22 cellular contexts compared by ENCODE assay signal in genomic region chr12:2805146-2805525, GRCh38. TPM values are rescaled to one million over a fixed set of nuclear protein-coding genes. Genes with fewer than 3 reads are reported as not detected.
DNase-seq lines count a peak whose midpoint lies in the region; ATAC-seq and TF ChIP-seq lines count a peak whose summit lies in the region.
"Had no signal": no experiment of that assay in that cellular context is flagged by ENCODE, and none has a peak within 500 bp of the region (broad histone marks: within the 10 kb centered on the region; RNA-seq: fewer than 3 reads in every experiment).

No MANE protein-coding gene starts in this region.

- H3K4me2 ChIP-seq in OCI-LY3 (ENCODE audit: low read length), result no peak overlapping the region

- H3K9me3 Mint-ChIP-seq in activated T-cell treated with anti-CD3 and anti-CD28 coated beads, Interleukin-2, amount 50 U/mL, for 24 hours, result no peaks in the 10 kb centered on the region
- H3K9me3 Mint-ChIP-seq in stimulated activated memory B cell treated with anti-CD40 and anti-IgM and Interleukin-4, amounts not matched to agents 10 μg/mL and 1 μg/mL and 100 μg/mL, for 72 hours, result no peaks in the 10 kb centered on the region
- H3K9me3 Mint-ChIP-seq in CD8-positive, alpha-beta memory T cell, result no peaks in the 10 kb centered on the region
- H3K9me3 Mint-ChIP-seq: naive B cell had no signal

- no peak for TF ChIP-seq CTCF in OCI-LY3 (IDR thresholded peaks at IDR 0.05; ENCODE audit: low read depth, low read length)
- no peak for TF ChIP-seq CTCF in fibroblast of the aortic adventitia (IDR thresholded peaks at IDR 0.05; ENCODE audit: insufficient read depth, low read length)

- H3K9ac ChIP-seq in OCI-LY3 (ENCODE audit: low read length), result no peak overlapping the region

- H3K4me3 Mint-ChIP-seq in activated T-cell treated with anti-CD3 and anti-CD28 coated beads, Interleukin-2, amount 50 U/mL, for 24 hours, result no peak overlapping the region
- H3K4me3 Mint-ChIP-seq in stimulated activated memory B cell treated with anti-CD40 and anti-IgM and Interleukin-4, amounts not matched to agents 10 μg/mL and 1 μg/mL and 100 μg/mL, for 72 hours, result no peak overlapping the region
- H3K4me3 Mint-ChIP-seq in CD8-positive, alpha-beta memory T cell, result no peak overlapping the region

- no peak for ATAC-seq in stimulated activated memory B cell treated with anti-CD40 and anti-IgM and Interleukin-4, amounts not matched to agents 10 μg/mL and 1 μg/mL and 100 μg/mL, for 72 hours

- peak overlapping the region; percentile 63 for H3K27ac Mint-ChIP-seq in activated T-cell treated with anti-CD3 and anti-CD28 coated beads, Interleukin-2, amount 50 U/mL, for 24 hours
- H3K27ac Mint-ChIP-seq in stimulated activated memory B cell treated with anti-CD40 and anti-IgM and Interleukin-4, amounts not matched to agents 10 μg/mL and 1 μg/mL and 100 μg/mL, for 72 hours, result peak overlapping the region; percentile 70
- peak overlapping the region in 1 of 8 donors; percentile 21 for H3K27ac Mint-ChIP-seq in CD8-positive, alpha-beta memory T cell

- H3K27me3 Mint-ChIP-seq in activated T-cell treated with anti-CD3 and anti-CD28 coated beads, Interleukin-2, amount 50 U/mL, for 24 hours, result no peaks in the 10 kb centered on the region
- H3K27me3 Mint-ChIP-seq in stimulated activated memory B cell treated with anti-CD40 and anti-IgM and Interleukin-4, amounts not matched to agents 10 μg/mL and 1 μg/mL and 100 μg/mL, for 72 hours, result no peaks in the 10 kb centered on the region
- H3K27me3 Mint-ChIP-seq in CD8-positive, alpha-beta memory T cell, result no peaks in the 10 kb centered on the region
- H3K27me3 Mint-ChIP-seq: naive B cell had no signal

- no peak overlapping the region for H2AFZ ChIP-seq in OCI-LY3 (ENCODE audit: low read depth, low read length)

- H3K27ac ChIP-seq in OCI-LY3 (ENCODE audit: low read length), result peak overlapping the region; percentile 49; the same call in 1 of the 2 replicates
- H3K27ac ChIP-seq in CD8-positive, alpha-beta memory T cell (ENCODE audit: low read depth, low read length), result no peak overlapping the region
- H3K27ac ChIP-seq: SJCRH30, WERI-Rb-1 had no signal

- H3K36me3 Mint-ChIP-seq in activated T-cell treated with anti-CD3 and anti-CD28 coated beads, Interleukin-2, amount 50 U/mL, for 24 hours (ENCODE audit: low read depth), result peaks cover 76% of the 10 kb centered on the region
- H3K36me3 Mint-ChIP-seq in stimulated activated memory B cell treated with anti-CD40 and anti-IgM and Interleukin-4, amounts not matched to agents 10 μg/mL and 1 μg/mL and 100 μg/mL, for 72 hours, result peaks cover 50% of the 10 kb centered on the region
- peaks cover 0 to 62% (median 14%) of the 10 kb centered on the region in 3 donors for H3K36me3 Mint-ChIP-seq in CD8-positive, alpha-beta memory T cell

- no peaks in the 10 kb centered on the region for H4K20me1 ChIP-seq in OCI-LY3 (ENCODE audit: insufficient read depth, low read length)

- H3K79me2 ChIP-seq in OCI-LY3 (ENCODE audit: low read length), result no peaks in the 10 kb centered on the region

- peaks cover 21% of the 10 kb centered on the region for H3K4me1 ChIP-seq in OCI-LY3 (ENCODE audit: low read length)
- no peaks in the 10 kb centered on the region for H3K4me1 ChIP-seq in CD8-positive, alpha-beta memory T cell (ENCODE audit: insufficient read depth, low read length)
- H3K4me1 ChIP-seq: SJCRH30 had no signal

- POLR2A ChIA-PET in CD8-positive, alpha-beta memory T cell (lab: Charles Lee), result no interaction called here

- CTCF ChIA-PET in CD8-positive, alpha-beta memory T cell (lab: Charles Lee), result interaction anchor here (1.0 kb wide), 1 partner anchor 13 kb away, joined by 3 read pairs; no protein-coding TSS in a partner anchor

- H3K4me3 ChIP-seq in OCI-LY3 (ENCODE audit: low read length) (no peak overlapping the region), fibroblast of the aortic adventitia (ENCODE audit: low read depth, low read length) (no peak overlapping the region)
- H3K4me3 ChIP-seq in CD8-positive, alpha-beta memory T cell (ENCODE audit: low read length), result no peak overlapping the region
- H3K4me3 ChIP-seq: sigmoid colon, SJCRH30 had no signal

- H3K27me3 ChIP-seq in OCI-LY3 (ENCODE audit: low read depth, low read length), result no peaks in the 10 kb centered on the region
- no peaks in the 10 kb centered on the region for H3K27me3 ChIP-seq in CD8-positive, alpha-beta memory T cell (ENCODE audit: insufficient read depth, low read length, poor library complexity, severe bottlenecking)
- H3K27me3 ChIP-seq: sigmoid colon, SJCRH30 had no signal

- H3K4me1 Mint-ChIP-seq in activated T-cell treated with anti-CD3 and anti-CD28 coated beads, Interleukin-2, amount 50 U/mL, for 24 hours (ENCODE audit: low read depth), result peaks cover 10% of the 10 kb centered on the region
- peaks cover 25% of the 10 kb centered on the region for H3K4me1 Mint-ChIP-seq in stimulated activated memory B cell treated with anti-CD40 and anti-IgM and Interleukin-4, amounts not matched to agents 10 μg/mL and 1 μg/mL and 100 μg/mL, for 72 hours
- no peaks in the 10 kb centered on the region for H3K4me1 Mint-ChIP-seq in CD8-positive, alpha-beta memory T cell

- H3K36me3 ChIP-seq in OCI-LY3 (replicated peaks; ENCODE audit: low read depth, low read length), result peaks cover 57% of the 10 kb centered on the region
- peaks cover 23% of the 10 kb centered on the region for H3K36me3 ChIP-seq in CD8-positive, alpha-beta memory T cell (ENCODE audit: insufficient read depth, low read length)

- DNase-seq in activated T-cell treated with anti-CD3 and anti-CD28 coated beads, Interleukin-2, amount 50 U/mL, for 24 hours, result no peak
- no peak for DNase-seq in activated T-cell treated with anti-CD3 and anti-CD28 coated beads, Interleukin-2, amount 50 U/mL, for 1 hour
- DNase-seq in fibroblast of the aortic adventitia (ENCODE audit: low read depth) (peak; percentile 91), kidney tubule cell (ENCODE audit: low spot score) (no peak)
- DNase-seq in stimulated activated CD4-positive, alpha-beta T cell treated with anti-CD3 and anti-CD28 coated beads, Interleukin-4, amount 100 ng/mL, for 24 hours, result no peak
- DNase-seq in CD8-positive, alpha-beta memory T cell, result no peak
- DNase-seq: activated CD8-positive, alpha-beta memory T cell treated with anti-CD3 and anti-CD28 coated beads for 24 hours; central memory CD4-positive, alpha-beta T cell; HCEC 1CT; mammary epithelial cell; naive B cell; NCI-H1417; NCI-H748 treated with DMSO at 0.1 percent for 48 hours; stimulated activated CD4-positive, alpha-beta T cell treated with anti-CD3 and anti-CD28 coated beads, Interleukin-1b, Interleukin-23, amount 100 ng/mL, for 48 hours; T-helper 2 cell; WERI-Rb-1 had no signal

- no peaks in the 10 kb centered on the region for H3K9me3 ChIP-seq in OCI-LY3 (ENCODE audit: insufficient read depth, low read length)
- H3K9me3 ChIP-seq in CD8-positive, alpha-beta memory T cell (ENCODE audit: low read length), result no peaks in the 10 kb centered on the region
- H3K9me3 ChIP-seq: sigmoid colon, SJCRH30 had no signal

RNA-seq across cellular contexts. Expression of gene ITFG2, which starts 7.3 kb away (rescaled TPM):
- total RNA-seq in fibroblast of the aortic adventitia (ENCODE audit: low replicate concordance), result 19.1 and 32.6 TPM in 2 replicates
- 10 to 100 TPM; 36.9 to 39.3 TPM for total RNA-seq in CD8-positive, alpha-beta memory T cell
- 53.3 TPM for polyA plus RNA-seq in CD8-positive, alpha-beta memory T cell

RNA-seq across cellular contexts. Expression of gene FKBP4, which starts 10.4 kb away (rescaled TPM):
- total RNA-seq in fibroblast of the aortic adventitia (ENCODE audit: low replicate concordance), result 20.9 and 65.5 TPM in 2 replicates
- 100 to 1,000 TPM; 172 to 183 TPM for total RNA-seq in CD8-positive, alpha-beta memory T cell
- polyA plus RNA-seq in CD8-positive, alpha-beta memory T cell, result 35.1 TPM

RNA-seq across cellular contexts. Expression of gene NRIP2, which starts 29.7 kb away (rescaled TPM):
- not detected in 2 replicates for total RNA-seq in fibroblast of the aortic adventitia (ENCODE audit: low replicate concordance)
- not detected for total RNA-seq in CD8-positive, alpha-beta memory T cell
- 0.82 TPM for polyA plus RNA-seq in CD8-positive, alpha-beta memory T cell
- total RNA-seq: mammary epithelial cell had no signal
- polyA plus RNA-seq: mammary epithelial cell had no signal

RNA-seq across cellular contexts. Expression of gene TEX52, which starts 51.7 kb away (rescaled TPM):
- total RNA-seq in fibroblast of the aortic adventitia (ENCODE audit: low replicate concordance), result not detected in 2 replicates
- not detected for total RNA-seq in CD8-positive, alpha-beta memory T cell
- polyA plus RNA-seq in CD8-positive, alpha-beta memory T cell, result not detected
- total RNA-seq: mammary epithelial cell, sigmoid colon, urinary bladder had no signal
- polyA plus RNA-seq: adipose tissue, mammary epithelial cell, sigmoid colon, urinary bladder had no signal
